18 cellular contexts compared by ENCODE assay signal in the genomic region with DNA sequence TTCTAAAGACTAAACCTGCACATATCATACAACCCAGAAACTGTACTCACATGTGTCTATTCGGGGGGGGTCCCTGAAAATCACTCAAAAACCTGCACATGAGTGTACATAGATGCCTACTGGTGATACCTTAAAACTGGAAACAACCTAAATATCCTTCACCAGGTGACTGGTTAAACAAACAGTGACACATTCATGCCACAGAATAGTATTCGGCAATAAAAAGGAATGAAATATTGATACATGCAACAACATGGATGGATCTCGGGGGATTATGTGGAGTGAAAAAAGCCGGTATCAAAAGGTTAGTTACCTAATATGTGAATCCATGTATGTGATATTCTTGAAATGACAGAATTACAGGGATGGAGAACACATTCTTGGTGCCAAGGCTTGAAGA. TPM values are rescaled to one million over a fixed set of nuclear protein-coding genes. Genes with fewer than 3 reads are reported as not detected.
DNase-seq lines count a peak whose midpoint lies in the region; ATAC-seq, FAIRE-seq and TF ChIP-seq lines count a peak whose summit lies in the region.
"Had no signal": no experiment of that assay in that cellular context is flagged by ENCODE, and none has a peak within 500 bp of the region (broad histone marks: within the 10 kb centered on the region; RNA-seq: fewer than 3 reads in every experiment).

No MANE protein-coding gene starts in this region.

- DNase-seq in IMR-90: no peak
- DNase-seq in astrocyte (ENCODE audit: low read depth): no peak
- no peak for DNase-seq in keratinocyte (ENCODE audit: low read depth, low spot score)
- no peak for DNase-seq in tibial nerve (ENCODE audit: low spot score in 2 of 2)
- no peak for DNase-seq in CD4-positive, alpha-beta memory T cell
- no peak for DNase-seq in mesendoderm
- DNase-seq: BE2C; Caco-2; CD8-positive, alpha-beta memory T cell; DND-41; GF-D8; GOT3; H9 had no signal

- H3K79me1 ChIP-seq in IMR-90 (ENCODE audit: low read depth in 1 of 2, low read length in 2 of 2) (no peaks in the 10 kb centered on the region), mesendoderm (ENCODE audit: low read length) (no peaks in the 10 kb centered on the region)

- intact Hi-C loops in IMR-90 (cut with micrococcal nuclease): loop anchor here (5.0 kb wide), 1 partner anchor 54 kb away; no protein-coding TSS in a partner anchor
- intact Hi-C loops in CD4-positive, alpha-beta memory T cell (cut with micrococcal nuclease): no loop called here

- peaks cover 9% of the 10 kb centered on the region for H3K4me1 Mint-ChIP-seq in astrocyte (ENCODE audit: low read depth, unreplicated experiment)
- no peaks in the 10 kb centered on the region for H3K4me1 Mint-ChIP-seq in CD4-positive, alpha-beta memory T cell
- H3K4me1 Mint-ChIP-seq: CD14-positive monocyte; CD8-positive, alpha-beta memory T cell; H9 had no signal

- H2AK9ac ChIP-seq in IMR-90 (replicated peaks; ENCODE audit: low read depth, low read length, poor library complexity): no peak overlapping the region

- H3K27me3 ChIP-seq in ACC112 (ENCODE audit: insufficient read depth, low read length) (no peaks in the 10 kb centered on the region), IMR-90 (ENCODE audit: control insufficient read depth, insufficient read depth, low read length) (no peaks in the 10 kb centered on the region), astrocyte (ENCODE audit: insufficient read depth, low read length) (no peaks in the 10 kb centered on the region), keratinocyte (ENCODE audit: control insufficient read depth, extremely low read depth, insufficient read depth, low read length) (no peaks in the 10 kb centered on the region), tibial nerve (no peaks in the 10 kb centered on the region), mesendoderm (ENCODE audit: insufficient read depth, low read length, poor library complexity) (no peaks in the 10 kb centered on the region)
- H3K27me3 ChIP-seq in CD4-positive, alpha-beta memory T cell (ENCODE audit: insufficient read depth, low read length): no peaks in the 10 kb centered on the region
- H3K27me3 ChIP-seq: BE2C had no signal

- H3K4me3 Mint-ChIP-seq in astrocyte (ENCODE audit: unreplicated experiment): no peak overlapping the region
- H3K4me3 Mint-ChIP-seq in CD4-positive, alpha-beta memory T cell: no peak overlapping the region
- H3K4me3 Mint-ChIP-seq: CD14-positive monocyte; CD8-positive, alpha-beta memory T cell; H9 had no signal

- H3K27ac Mint-ChIP-seq in astrocyte (ENCODE audit: unreplicated experiment): no peak overlapping the region
- no peak overlapping the region for H3K27ac Mint-ChIP-seq in CD4-positive, alpha-beta memory T cell
- H3K27ac Mint-ChIP-seq: CD14-positive monocyte; CD8-positive, alpha-beta memory T cell; H9 had no signal

- H3K9me3 ChIP-seq in IMR-90 (ENCODE audit: control insufficient read depth, insufficient read depth, low read length) (no peaks in the 10 kb centered on the region), astrocyte (ENCODE audit: insufficient read depth, low read depth, low read length) (peaks cover 5% of the 10 kb centered on the region), keratinocyte (ENCODE audit: control insufficient read depth, low read depth, low read length) (no peaks in the 10 kb centered on the region), tibial nerve (no peaks in the 10 kb centered on the region)
- no peaks in the 10 kb centered on the region for H3K9me3 ChIP-seq in CD4-positive, alpha-beta memory T cell (ENCODE audit: control insufficient read depth in 1 of 2, low read length in 2 of 2)
- H3K9me3 ChIP-seq: BE2C, Caco-2 had no signal

- POLR2A ChIA-PET in IMR-90 (lab: Charles Lee; ENCODE audit: unreplicated experiment): no interaction called here
- POLR2A ChIA-PET in CD4-positive, alpha-beta memory T cell (lab: Charles Lee; ENCODE audit: partially characterized antibody): no interaction called here

- CTCF ChIA-PET in IMR-90 (lab: Yijun Ruan, JAX): no interaction called here
- CTCF ChIA-PET in CD4-positive, alpha-beta memory T cell (lab: Charles Lee; ENCODE audit: partially characterized antibody): no interaction called here

- no peak overlapping the region for H3K14ac ChIP-seq in IMR-90 (replicated peaks; ENCODE audit: low read depth, low read length)

- no peak overlapping the region for H4K5ac ChIP-seq in IMR-90 (ENCODE audit: low read depth, low read length)
- H4K5ac ChIP-seq in mesendoderm (ENCODE audit: low read length): no peak overlapping the region

- H3K23ac ChIP-seq in IMR-90 (ENCODE audit: low read depth, low read length): no peak overlapping the region
- no peak overlapping the region for H3K23ac ChIP-seq in mesendoderm (ENCODE audit: low read length)

- H4K8ac ChIP-seq in IMR-90 (ENCODE audit: low read depth in 2 of 2, low read length in 2 of 2) (peak overlapping the region in 1 of 2 experiments; percentile 15; a peak in 1 of 4 replicates), mesendoderm (ENCODE audit: low read depth, low read length) (no peak overlapping the region)

- H2AK5ac ChIP-seq in IMR-90 (ENCODE audit: low read depth, low read length) (no peak overlapping the region), mesendoderm (ENCODE audit: low read length) (no peak overlapping the region)

- H3K27ac ChIP-seq in ACC112 (ENCODE audit: low read depth, low read length): peak overlapping the region; percentile 95
- no peak overlapping the region for H3K27ac ChIP-seq in IMR-90 (ENCODE audit: insufficient read depth, low read length)
- H3K27ac ChIP-seq in astrocyte (ENCODE audit: low read depth, low read length): peak overlapping the region; percentile 15
- H3K27ac ChIP-seq in keratinocyte (ENCODE audit: control insufficient read depth, insufficient read depth, low read length): no peak overlapping the region
- no peak overlapping the region for H3K27ac ChIP-seq in tibial nerve
- no peak overlapping the region for H3K27ac ChIP-seq in CD4-positive, alpha-beta memory T cell (ENCODE audit: low read depth, low read length)
- H3K27ac ChIP-seq in mesendoderm (ENCODE audit: low read depth, low read length): no peak overlapping the region

- H3K4me1 ChIP-seq in ACC112 (ENCODE audit: control insufficient read depth, insufficient read depth, low read length, unreplicated experiment) (peaks cover 23% of the 10 kb centered on the region), IMR-90 (ENCODE audit: control insufficient read depth, insufficient read depth, low read length) (peaks cover 3% of the 10 kb centered on the region), astrocyte (ENCODE audit: insufficient read depth, low read length) (peaks cover 8% of the 10 kb centered on the region), keratinocyte (ENCODE audit: control insufficient read depth, extremely low read depth, insufficient read depth, low read length) (peaks cover 15% of the 10 kb centered on the region), tibial nerve (no peaks in the 10 kb centered on the region), mesendoderm (ENCODE audit: control insufficient read depth, low read depth, low read length) (no peaks in the 10 kb centered on the region)
- no peaks in the 10 kb centered on the region for H3K4me1 ChIP-seq in CD4-positive, alpha-beta memory T cell (ENCODE audit: insufficient read depth, low read length)
- H3K4me1 ChIP-seq: BE2C had no signal

- H2BK120ac ChIP-seq in IMR-90 (ENCODE audit: low read depth, low read length) (peak overlapping the region; percentile 5; the same call in 1 of the 2 replicates), mesendoderm (ENCODE audit: low read depth, low read length) (no peak overlapping the region)

- TF ChIP-seq CTCF in IMR-90 (conservative IDR thresholded peaks at IDR 0.05; ENCODE audit: low read depth, low read length): no peak
- no peak for TF ChIP-seq CTCF in astrocyte (IDR thresholded peaks at IDR 0.05; ENCODE audit: insufficient read depth, low read depth, low read length)
- TF ChIP-seq CTCF in keratinocyte (optimal IDR thresholded peaks at IDR 0.05 in 1 of 3, IDR thresholded peaks at IDR 0.05 in 1 of 3, conservative IDR thresholded peaks at IDR 0.05 in 1 of 3; ENCODE audit: extremely low read depth in 1 of 3, insufficient read depth in 2 of 3, low read length in 3 of 3): no peak
- no peak for TF ChIP-seq CTCF in tibial nerve (IDR thresholded peaks at IDR 0.05)

- no peak overlapping the region for H3K4me3 ChIP-seq in ACC112 (ENCODE audit: low read depth, low read length)
- H3K4me3 ChIP-seq in IMR-90 (ENCODE audit: insufficient read depth, low read depth, low read length): no peak overlapping the region
- H3K4me3 ChIP-seq in astrocyte (ENCODE audit: insufficient read depth, low read depth, low read length): no peak overlapping the region
- H3K4me3 ChIP-seq in keratinocyte (ENCODE audit: control insufficient read depth in 2 of 3, extremely low read depth in 1 of 3, insufficient read depth in 2 of 3, low read depth in 1 of 3, low read length in 3 of 3): no peak overlapping the region
- no peak overlapping the region for H3K4me3 ChIP-seq in tibial nerve
- no peak overlapping the region for H3K4me3 ChIP-seq in CD4-positive, alpha-beta memory T cell (ENCODE audit: low read length in 2 of 2)
- H3K4me3 ChIP-seq in mesendoderm (ENCODE audit: low read length): no peak overlapping the region

- no peaks in the 10 kb centered on the region for H3K36me3 Mint-ChIP-seq in astrocyte (ENCODE audit: low read depth, unreplicated experiment)
- no peaks in the 10 kb centered on the region for H3K36me3 Mint-ChIP-seq in CD4-positive, alpha-beta memory T cell
- H3K36me3 Mint-ChIP-seq: CD14-positive monocyte; CD8-positive, alpha-beta memory T cell had no signal

- no peak for ATAC-seq in IMR-90 (ENCODE audit: low read depth)
- ATAC-seq: HepG2 had no signal

- peaks cover 3% of the 10 kb centered on the region; the same call in 1 of the 2 replicates for H3K9me1 ChIP-seq in IMR-90 (ENCODE audit: insufficient read depth, low read length)
- H3K9me1 ChIP-seq in keratinocyte (ENCODE audit: control insufficient read depth, extremely low read depth, insufficient read depth, low read length): no peaks in the 10 kb centered on the region

- no peak overlapping the region; the same call in 1 of the 2 replicates for H3K18ac ChIP-seq in IMR-90 (ENCODE audit: low read depth, low read length)
- no peak overlapping the region for H3K18ac ChIP-seq in mesendoderm (ENCODE audit: low read length)

- H4K20me1 ChIP-seq in IMR-90 (ENCODE audit: insufficient read depth, low read length) (no peaks in the 10 kb centered on the region), astrocyte (ENCODE audit: insufficient read depth, low read length) (no peaks in the 10 kb centered on the region), keratinocyte (ENCODE audit: control insufficient read depth, extremely low read depth, insufficient read depth, low read length) (no peaks in the 10 kb centered on the region)

- no peak overlapping the region for H2AFZ ChIP-seq in ACC112 (ENCODE audit: low read length, unreplicated experiment)
- no peak overlapping the region for H2AFZ ChIP-seq in IMR-90 (replicated peaks; ENCODE audit: low read length, poor library complexity)
- no peak overlapping the region for H2AFZ ChIP-seq in astrocyte (ENCODE audit: low read depth, low read length)
- no peak overlapping the region for H2AFZ ChIP-seq in keratinocyte (ENCODE audit: control insufficient read depth, low read length)

- peak overlapping the region; percentile 3; the same call in 1 of the 2 replicates for H2BK20ac ChIP-seq in IMR-90 (ENCODE audit: low read depth, low read length)

- in situ Hi-C loops in IMR-90 (cut with MboI; ENCODE audit: low sequenced_read_pairs): no loop called here

- no peaks in the 10 kb centered on the region for H3K36me3 ChIP-seq in ACC112 (ENCODE audit: insufficient read depth, low read length)
- no peaks in the 10 kb centered on the region for H3K36me3 ChIP-seq in IMR-90 (ENCODE audit: control insufficient read depth, insufficient read depth, low read length)
- H3K36me3 ChIP-seq in astrocyte (ENCODE audit: insufficient read depth, low read length): no peaks in the 10 kb centered on the region
- no peaks in the 10 kb centered on the region for H3K36me3 ChIP-seq in keratinocyte (ENCODE audit: control insufficient read depth in 2 of 2, extremely low read depth in 1 of 2, insufficient read depth in 2 of 2, low read length in 2 of 2)
- no peaks in the 10 kb centered on the region for H3K36me3 ChIP-seq in tibial nerve
- no peaks in the 10 kb centered on the region for H3K36me3 ChIP-seq in CD4-positive, alpha-beta memory T cell (ENCODE audit: insufficient read depth, low read length)
- no peaks in the 10 kb centered on the region for H3K36me3 ChIP-seq in mesendoderm (ENCODE audit: control insufficient read depth, insufficient read depth, low read length)
- H3K36me3 ChIP-seq: BE2C had no signal

- H3K56ac ChIP-seq in IMR-90 (ENCODE audit: extremely low read depth, insufficient read depth, low read length): no peak overlapping the region
- H3K56ac ChIP-seq in mesendoderm (ENCODE audit: low read length): no peak overlapping the region

- H3K9me3 Mint-ChIP-seq in astrocyte (ENCODE audit: unreplicated experiment): no peaks in the 10 kb centered on the region
- H3K9me3 Mint-ChIP-seq in CD4-positive, alpha-beta memory T cell: peaks cover 0 to 9% (median 0%) of the 10 kb centered on the region in 8 donors
- H3K9me3 Mint-ChIP-seq: H9 had no signal

- no TSS peak for BruUV-seq in IMR-90 (replicated peaks; lab: Mats Ljungman, UMichigan)

- 100% methylated on average over 1 of the region's 4 CpGs; no CpG with 5 or more reads in 1 of the 2 experiments for WGBS in IMR-90 (ENCODE audit: extremely low coverage in 2 of 2, insufficient read length in 1 of 2), 2 experiments
- 80 to 85% methylated on average over 4 of the region's 4 CpGs for WGBS in tibial nerve, 2 donors
- no CpG with 5 or more reads among the region's 4 CpGs for WGBS in mesendoderm (ENCODE audit: extremely low coverage, insufficient coverage, low lambda C conversion rate)

- peak overlapping the region; percentile 18; the same call in 1 of the 2 replicates for H4K91ac ChIP-seq in IMR-90 (ENCODE audit: insufficient read depth, low read depth, low read length)

- H3K9ac ChIP-seq in IMR-90 (ENCODE audit: low read depth, low read length): no peak overlapping the region
- no peak overlapping the region for H3K9ac ChIP-seq in astrocyte (ENCODE audit: low read length)
- no peak overlapping the region for H3K9ac ChIP-seq in keratinocyte (ENCODE audit: control insufficient read depth, extremely low read depth, insufficient read depth, low read length)
- no peak overlapping the region for H3K9ac ChIP-seq in mesendoderm (ENCODE audit: low read length)

- H3K4ac ChIP-seq in IMR-90 (ENCODE audit: low read depth, low read length) (no peak overlapping the region), mesendoderm (ENCODE audit: low read depth, low read length) (no peak overlapping the region)

- TF ChIP-seq POLR2A in IMR-90 (IDR thresholded peaks at IDR 0.05; ENCODE audit: low read depth, low read length) (no peak), tibial nerve (IDR thresholded peaks at IDR 0.05) (no peak)

- H3K79me2 ChIP-seq in ACC112 (ENCODE audit: control insufficient read depth, insufficient read depth, low read length, unreplicated experiment) (no peaks in the 10 kb centered on the region), astrocyte (ENCODE audit: insufficient read depth, low read length) (no peaks in the 10 kb centered on the region), keratinocyte (ENCODE audit: control insufficient read depth, insufficient read depth, low read length) (no peaks in the 10 kb centered on the region), mesendoderm (ENCODE audit: control insufficient read depth, insufficient read depth, low read length) (no peaks in the 10 kb centered on the region)

- peak overlapping the region; percentile 27; the same call in 1 of the 3 replicates for H2BK15ac ChIP-seq in IMR-90 (ENCODE audit: low read depth, low read length)
- no peak overlapping the region for H2BK15ac ChIP-seq in mesendoderm (replicated peaks; ENCODE audit: low read depth)

- H3K27me3 Mint-ChIP-seq in astrocyte (ENCODE audit: low read depth, unreplicated experiment): peaks cover 2% of the 10 kb centered on the region
- peaks cover 7 to 9% of the 10 kb centered on the region in 2 donors for H3K27me3 Mint-ChIP-seq in CD4-positive, alpha-beta memory T cell

- no peak overlapping the region for H2BK5ac ChIP-seq in IMR-90 (ENCODE audit: low read depth, low read length, poor library complexity, severe bottlenecking)
- no peak overlapping the region for H2BK5ac ChIP-seq in mesendoderm (ENCODE audit: low read length)

- no peak for TF ChIP-seq EP300 in tibial nerve (IDR thresholded peaks at IDR 0.05)

- TF ChIP-seq RAD21 in IMR-90 (IDR thresholded peaks at IDR 0.05; ENCODE audit: low read length): no peak

- dilution Hi-C loops in IMR-90 (cut with HindIII; ENCODE audit: low sequenced_read_pairs, unreplicated experiment): no loop called here
- dilution Hi-C loops in keratinocyte (cut with MboI; ENCODE audit: extremely low pct_ligation_motif_present, low sequenced_read_pairs): no loop called here

- FAIRE-seq in astrocyte (lab: Jason Lieb, UNC) (no peak), keratinocyte (lab: Jason Lieb, UNC) (peak; percentile 5)
- FAIRE-seq: GM19239, HepG2, HTR-8/SVneo had no signal

- H3K4me2 ChIP-seq in IMR-90 (ENCODE audit: low read depth, low read length): no peak overlapping the region
- H3K4me2 ChIP-seq in astrocyte (ENCODE audit: low read length): peak overlapping the region; percentile 76
- no peak overlapping the region for H3K4me2 ChIP-seq in keratinocyte (ENCODE audit: control insufficient read depth, extremely low read depth, insufficient read depth, low read depth, low read length)
- H3K4me2 ChIP-seq in mesendoderm (ENCODE audit: low read length): no peak overlapping the region

RNA-seq across cellular contexts. Expression of a gene that starts 32.1 kb away (rescaled TPM):
- total RNA-seq in IMR-90 (2012; rRNA removed) (60.4 and 63.9 TPM in 2 replicates), astrocyte (22.0 and 27.3 TPM in 2 replicates), tibial nerve (100 to 1,000 TPM in 3 of 4 donors, 10 to 100 TPM in 1; 72.3 to 136 (median 127) TPM)
- polyA plus RNA-seq in IMR-90 (2012; rRNA removed) (36.9 and 37.8 TPM in 2 replicates), keratinocyte (109 to 159 TPM (median 120 TPM) in 3 replicates)
- polyA plus RNA-seq in IMR-90 (2012; cell fraction: cytosol; rRNA removed): 24.8 and 27.5 TPM in 2 replicates
- 66.1 and 93.0 TPM in 2 replicates for polyA plus RNA-seq in IMR-90 (2012; cell fraction: nucleus; rRNA removed; ENCODE audit: low replicate concordance)
- polyA plus RNA-seq in keratinocyte (2011; ENCODE audit: low read depth): 54.6 TPM
- polyA plus RNA-seq in keratinocyte (2011; cell fraction: cytosol; rRNA removed): 58.5 and 79.5 TPM in 2 replicates
- polyA plus RNA-seq in keratinocyte (2011; cell fraction: nucleus; rRNA removed): 351 and 352 TPM in 2 replicates
- 75.7 and 124 TPM in 2 replicates for polyA plus RNA-seq in keratinocyte (2012; ENCODE audit: low replicate concordance)
- 306 to 451 TPM (median 333 TPM) in 3 replicates for polyA minus RNA-seq in keratinocyte
- 216 TPM for polyA minus RNA-seq in keratinocyte (2011; cell fraction: cytosol; rRNA and poly(A)+ RNA removed)
- polyA minus RNA-seq in keratinocyte (2011; cell fraction: nucleus; rRNA and poly(A)+ RNA removed): 624 and 980 TPM in 2 replicates
- not detected for total RNA-seq in CD4-positive, alpha-beta memory T cell
- not detected for polyA plus RNA-seq in CD4-positive, alpha-beta memory T cell
- polyA plus RNA-seq in mesendoderm (2013, experiment 1 of 2): 1.1 TPM
- polyA plus RNA-seq in mesendoderm (2013, experiment 2 of 2): 1.0 TPM
- total RNA-seq: CD8-positive, alpha-beta memory T cell had no signal
- polyA plus RNA-seq: CD14-positive monocyte; CD8-positive, alpha-beta memory T cell had no signal

Comparison
In these comparisons a context has a peak if more than half of its experiments do, and no peak if none do; other contexts are left out.
1. H3K27ac ChIP-seq: peak in ACC112 (single experiment) and astrocyte (single experiment); none in IMR-90 (single experiment), keratinocyte (single experiment), tibial nerve (0 of 4), CD4-positive, alpha-beta memory T cell (single experiment) and mesendoderm (single experiment).
2. RNA of a gene that starts 32.1 kb away (total RNA-seq): 72.3 to 136 TPM in tibial nerve, 60.4 to 63.9 TPM in IMR-90 and 22.0 to 27.3 TPM in astrocyte; not detected in CD4-positive, alpha-beta memory T cell; every median in the first group is over 10 times any median in the second.